Comparison of ENCODE assay signal across 28 cellular contexts in genomic region chr5:40355181-40355580, GRCh38.
"Had no signal": no experiment of that assay in that cellular context is flagged by ENCODE, and none has a peak within 500 bp of the region (broad histone marks: within the 10 kb centered on the region; RNA-seq: fewer than 3 reads in every experiment).

No MANE protein-coding gene starts in this region.

- H3K9me3 ChIP-seq: prostate gland, stomach, thyroid gland, vagina had no signal

- H3K4me1 ChIP-seq: foreskin keratinocyte, prostate gland, right atrium auricular region, thyroid gland, vagina had no signal

- H3K27ac Mint-ChIP-seq: naive thymus-derived CD8-positive, alpha-beta T cell had no signal

- DNase-seq: dorsolateral prefrontal cortex; effector CD4-positive, alpha-beta T cell; foreskin keratinocyte; hippocampal formation; left cardiac atrium; mammary epithelial cell; mesendoderm; naive thymus-derived CD8-positive, alpha-beta T cell; nucleus accumbens; stimulated activated CD4-positive, alpha-beta T cell treated with anti-CD3 and anti-CD28 coated beads, Interleukin-12 subunit alpha, Interleukin-12 subunit beta, amount 100 ng/mL, for 4 hours; stimulated activated CD4-positive, alpha-beta T cell treated with anti-CD3 and anti-CD28 coated beads, Interleukin-1b, Interleukin-23, amount 100 ng/mL, for 48 hours; stimulated activated CD4-positive, alpha-beta T cell treated with anti-CD3 and anti-CD28 coated beads, Interleukin-4, amount 100 ng/mL, for 1 hour; stimulated activated CD8-positive, alpha-beta memory T cell treated with anti-CD3 and anti-CD28 coated beads, Interleukin-4, amount 100 ng/mL, for 48 hours; stimulated activated naive CD4-positive, alpha-beta T cell treated with Interleukin-2 at 50 U/mL for 16 hours; stomach; thyroid gland; trophoblast cell had no signal

- ATAC-seq: esophagus mucosa; foreskin keratinocyte; gastroesophageal sphincter; heart left ventricle; naive thymus-derived CD8-positive, alpha-beta T cell had no signal

- H3K4me3 ChIP-seq: coronary artery, dorsolateral prefrontal cortex, gastroesophageal sphincter, heart left ventricle, left lung, prostate gland, right atrium auricular region, skin epidermis, stomach, thyroid gland, vagina had no signal

- H3K27me3 Mint-ChIP-seq: naive thymus-derived CD8-positive, alpha-beta T cell had no signal

- H3K4me1 Mint-ChIP-seq: neural crest cell had no signal

- H3K4me3 Mint-ChIP-seq: naive thymus-derived CD8-positive, alpha-beta T cell; neural crest cell had no signal

- H3K27ac ChIP-seq: coronary artery, dorsolateral prefrontal cortex, epithelial cell of prostate, foreskin keratinocyte, gastroesophageal sphincter, prostate gland, right atrium auricular region, skin epidermis, stomach, thyroid gland, vagina had no signal

- H3K36me3 ChIP-seq: gastroesophageal sphincter, heart left ventricle, left lung, prostate gland, right atrium auricular region, stomach, thyroid gland, vagina had no signal

- H3K27me3 ChIP-seq: foreskin keratinocyte, gastroesophageal sphincter, heart left ventricle, left lung, right atrium auricular region, stomach, thyroid gland, vagina had no signal
